ENCODE assay signal across 1 cellular context in genomic region chr1:2525896-2526823, GRCh38.
TF ChIP-seq lines count a peak whose summit lies in the region.

TSS of gene PANK4 (minus strand) at chr1:2526596. CDS start at chr1:2526587, 9 bp downstream.

TF ChIP-seq in HepG2, 621 proteins besides CTCF, POLR2A, EP300 and RAD21 (continued from another document and continues in another):
- TF ChIP-seq BCL3 (CRISPR knock-in tag; IDR thresholded peaks at IDR 0.05) = 0 out of 2 replicates have a peak, but pooled peaks have one; percentile 48
- 0 out of 2 replicates have a peak, but pooled peaks have one; percentile 30 for TF ChIP-seq GLI4 (CRISPR knock-in tag; IDR thresholded peaks at IDR 0.05; ENCODE audit: borderline replicate concordance)
- TF ChIP-seq YY1 (IDR thresholded peaks at IDR 0.05; ENCODE audit: insufficient read depth, insufficient replicate concordance, low read depth, low read length) = peak; percentile 95
- TF ChIP-seq, protein P1, sequence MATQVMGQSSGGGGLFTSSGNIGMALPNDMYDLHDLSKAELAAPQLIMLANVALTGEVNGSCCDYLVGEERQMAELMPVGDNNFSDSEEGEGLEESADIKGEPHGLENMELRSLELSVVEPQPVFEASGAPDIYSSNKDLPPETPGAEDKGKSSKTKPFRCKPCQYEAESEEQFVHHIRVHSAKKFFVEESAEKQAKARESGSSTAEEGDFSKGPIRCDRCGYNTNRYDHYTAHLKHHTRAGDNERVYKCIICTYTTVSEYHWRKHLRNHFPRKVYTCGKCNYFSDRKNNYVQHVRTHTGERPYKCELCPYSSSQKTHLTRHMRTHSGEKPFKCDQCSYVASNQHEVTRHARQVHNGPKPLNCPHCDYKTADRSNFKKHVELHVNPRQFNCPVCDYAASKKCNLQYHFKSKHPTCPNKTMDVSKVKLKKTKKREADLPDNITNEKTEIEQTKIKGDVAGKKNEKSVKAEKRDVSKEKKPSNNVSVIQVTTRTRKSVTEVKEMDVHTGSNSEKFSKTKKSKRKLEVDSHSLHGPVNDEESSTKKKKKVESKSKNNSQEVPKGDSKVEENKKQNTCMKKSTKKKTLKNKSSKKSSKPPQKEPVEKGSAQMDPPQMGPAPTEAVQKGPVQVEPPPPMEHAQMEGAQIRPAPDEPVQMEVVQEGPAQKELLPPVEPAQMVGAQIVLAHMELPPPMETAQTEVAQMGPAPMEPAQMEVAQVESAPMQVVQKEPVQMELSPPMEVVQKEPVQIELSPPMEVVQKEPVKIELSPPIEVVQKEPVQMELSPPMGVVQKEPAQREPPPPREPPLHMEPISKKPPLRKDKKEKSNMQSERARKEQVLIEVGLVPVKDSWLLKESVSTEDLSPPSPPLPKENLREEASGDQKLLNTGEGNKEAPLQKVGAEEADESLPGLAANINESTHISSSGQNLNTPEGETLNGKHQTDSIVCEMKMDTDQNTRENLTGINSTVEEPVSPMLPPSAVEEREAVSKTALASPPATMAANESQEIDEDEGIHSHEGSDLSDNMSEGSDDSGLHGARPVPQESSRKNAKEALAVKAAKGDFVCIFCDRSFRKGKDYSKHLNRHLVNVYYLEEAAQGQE (IDR thresholded peaks at IDR 0.05; ENCODE audit: borderline replicate concordance in 1 of 2, low read depth in 1 of 2, low read length in 2 of 2) = no peak
- TF ChIP-seq ZNF143 (CRISPR knock-in tag; IDR thresholded peaks at IDR 0.05) = peak; percentile 94
- 0 out of 2 replicates have a peak, but pooled peaks have one; percentile 2 for TF ChIP-seq ZBTB7A (CRISPR knock-in tag; IDR thresholded peaks at IDR 0.05)
- TF ChIP-seq GABPB1 (CRISPR knock-in tag; IDR thresholded peaks at IDR 0.05) = peak; percentile 88
- TF ChIP-seq TARDBP (CRISPR knock-in tag; IDR thresholded peaks at IDR 0.05) = no peak
- TF ChIP-seq ARID5B (CRISPR knock-in tag; IDR thresholded peaks at IDR 0.05) = 0 out of 2 replicates have a peak, but pooled peaks have one; percentile 6
- TF ChIP-seq TCF12 (IDR thresholded peaks at IDR 0.05) = no peak
- TF ChIP-seq TCF12 (CRISPR knock-in tag; IDR thresholded peaks at IDR 0.05) = no peak
- TF ChIP-seq, protein P2, sequence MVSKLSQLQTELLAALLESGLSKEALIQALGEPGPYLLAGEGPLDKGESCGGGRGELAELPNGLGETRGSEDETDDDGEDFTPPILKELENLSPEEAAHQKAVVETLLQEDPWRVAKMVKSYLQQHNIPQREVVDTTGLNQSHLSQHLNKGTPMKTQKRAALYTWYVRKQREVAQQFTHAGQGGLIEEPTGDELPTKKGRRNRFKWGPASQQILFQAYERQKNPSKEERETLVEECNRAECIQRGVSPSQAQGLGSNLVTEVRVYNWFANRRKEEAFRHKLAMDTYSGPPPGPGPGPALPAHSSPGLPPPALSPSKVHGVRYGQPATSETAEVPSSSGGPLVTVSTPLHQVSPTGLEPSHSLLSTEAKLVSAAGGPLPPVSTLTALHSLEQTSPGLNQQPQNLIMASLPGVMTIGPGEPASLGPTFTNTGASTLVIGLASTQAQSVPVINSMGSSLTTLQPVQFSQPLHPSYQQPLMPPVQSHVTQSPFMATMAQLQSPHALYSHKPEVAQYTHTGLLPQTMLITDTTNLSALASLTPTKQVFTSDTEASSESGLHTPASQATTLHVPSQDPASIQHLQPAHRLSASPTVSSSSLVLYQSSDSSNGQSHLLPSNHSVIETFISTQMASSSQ (IDR thresholded peaks at IDR 0.05; ENCODE audit: low read depth) = no peak
- TF ChIP-seq, protein P2 (CRISPR knock-in tag; IDR thresholded peaks at IDR 0.05; ENCODE audit: borderline replicate concordance) = 0 out of 2 replicates have a peak, but pooled peaks have one; percentile 15
- TF ChIP-seq ARID3A (IDR thresholded peaks at IDR 0.05; ENCODE audit: low read depth, low read length) = no peak
- no peak for TF ChIP-seq PHF5A (CRISPR knock-in tag; IDR thresholded peaks at IDR 0.05; ENCODE audit: low read depth, unreplicated experiment)
- 0 out of 2 replicates have a peak, but pooled peaks have one; percentile 2 for TF ChIP-seq ZNF543 (CRISPR knock-in tag; IDR thresholded peaks at IDR 0.05)
- peak; percentile 53; the same call in 1 of the 2 replicates for TF ChIP-seq ZNF749 (CRISPR knock-in tag; IDR thresholded peaks at IDR 0.05; ENCODE audit: borderline replicate concordance)
- peak; percentile 39; the same call in 1 of the 2 replicates for TF ChIP-seq FOXK1 (CRISPR knock-in tag; IDR thresholded peaks at IDR 0.05; ENCODE audit: borderline replicate concordance, low read depth)
- peak; percentile 99 for TF ChIP-seq ZFP62 (CRISPR knock-in tag; IDR thresholded peaks at IDR 0.05)
- no peak for TF ChIP-seq NR1H2 (CRISPR knock-in tag; IDR thresholded peaks at IDR 0.05; ENCODE audit: borderline replicate concordance, low read depth)
- peak; percentile 11; the same call in 1 of the 2 replicates for TF ChIP-seq SIN3A (IDR thresholded peaks at IDR 0.05; ENCODE audit: borderline replicate concordance, low read depth, low read length)
- TF ChIP-seq TSC22D2 (CRISPR knock-in tag; IDR thresholded peaks at IDR 0.05; ENCODE audit: borderline replicate concordance) = 0 out of 2 replicates have a peak, but pooled peaks have one; percentile 26
- no peak for TF ChIP-seq ZNF660 (CRISPR knock-in tag; IDR thresholded peaks at IDR 0.05; ENCODE audit: borderline replicate concordance, low read depth)
- TF ChIP-seq ZBTB40 (IDR thresholded peaks at IDR 0.05) = no peak
- peak; percentile 3; the same call in 1 of the 2 replicates for TF ChIP-seq ZBTB40 (CRISPR knock-in tag; IDR thresholded peaks at IDR 0.05)
